20 cellular contexts compared by ENCODE assay signal in the genomic region with DNA sequence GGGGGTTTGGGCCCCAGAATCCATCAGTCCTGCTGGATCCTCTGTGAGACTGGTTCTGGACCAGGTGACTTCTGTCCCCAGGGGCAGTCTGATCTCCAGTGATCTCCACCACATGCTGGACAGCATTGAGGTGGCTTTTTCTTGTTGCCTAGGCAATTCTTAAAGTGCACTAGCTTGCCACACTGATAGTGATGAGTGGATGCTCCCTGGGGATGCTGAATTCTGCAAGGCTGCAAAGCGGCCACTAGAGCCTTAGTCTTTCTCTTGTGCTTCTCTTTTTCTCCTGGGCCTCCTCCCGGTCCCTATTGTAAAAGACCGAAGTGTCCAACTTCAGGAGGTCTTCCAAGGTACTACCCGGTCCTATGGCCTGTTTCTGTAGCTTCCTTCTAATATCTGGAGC.
"Had no signal": no experiment of that assay in that cellular context is flagged by ENCODE, and none has a peak within 500 bp of the region (broad histone marks: within the 10 kb centered on the region; RNA-seq: fewer than 3 reads in every experiment).

No MANE protein-coding gene starts in this region.

- H3K4me1 Mint-ChIP-seq: activated B cell treated with CpG ODN at 0.5 μM for 24 hours; activated naive CD4-positive, alpha-beta T cell treated with anti-CD3 and anti-CD28 coated beads, Interleukin-2, amount 50 U/mL, for 24 hours; activated naive CD8-positive, alpha-beta T cell treated with anti-CD3 and anti-CD28 coated beads, Interleukin-2, amount 50 U/mL, for 24 hours had no signal

- H3K27ac ChIP-seq: left ventricle myocardium inferior, skin epidermis, thoracic aorta, uterus had no signal

- H3K9me3 Mint-ChIP-seq: activated B cell treated with CpG ODN at 0.5 μM for 24 hours; activated naive CD4-positive, alpha-beta T cell treated with anti-CD3 and anti-CD28 coated beads, Interleukin-2, amount 50 U/mL, for 24 hours; activated naive CD8-positive, alpha-beta T cell treated with anti-CD3 and anti-CD28 coated beads, Interleukin-2, amount 50 U/mL, for 24 hours; effector memory CD8-positive, alpha-beta T cell; natural killer cell treated with Interleukin-12 subunit alpha and Interleukin-12 subunit beta and Interleukin-15 and Interleukin-18, amount 100 ng/mL, for 72 hours; T-helper 2 cell treated with Interferon-gamma antibody and Interleukin-4, amounts not matched to agents 5 μg/mL and 100 μg/mL, for 36 hours had no signal

- H3K36me3 ChIP-seq: left ventricle myocardium inferior, thoracic aorta, uterus had no signal

- H3K4me3 Mint-ChIP-seq: activated B cell treated with CpG ODN at 0.5 μM for 24 hours; activated naive CD4-positive, alpha-beta T cell treated with anti-CD3 and anti-CD28 coated beads, Interleukin-2, amount 50 U/mL, for 24 hours; activated naive CD8-positive, alpha-beta T cell treated with anti-CD3 and anti-CD28 coated beads, Interleukin-2, amount 50 U/mL, for 24 hours; effector memory CD8-positive, alpha-beta T cell; natural killer cell treated with Interleukin-12 subunit alpha and Interleukin-12 subunit beta and Interleukin-15 and Interleukin-18, amount 100 ng/mL, for 72 hours; T-helper 2 cell treated with Interferon-gamma antibody and Interleukin-4, amounts not matched to agents 5 μg/mL and 100 μg/mL, for 36 hours had no signal

- H3K9me3 ChIP-seq: left ventricle myocardium inferior, mucosa of descending colon, thoracic aorta, uterus had no signal

- H3K36me3 Mint-ChIP-seq: activated naive CD4-positive, alpha-beta T cell treated with anti-CD3 and anti-CD28 coated beads, Interleukin-2, amount 50 U/mL, for 24 hours; natural killer cell treated with Interleukin-12 subunit alpha and Interleukin-12 subunit beta and Interleukin-15 and Interleukin-18, amount 100 ng/mL, for 72 hours had no signal

- H3K27me3 ChIP-seq: uterus had no signal

- DNase-seq: activated B cell treated with CpG ODN at 0.5 μM for 24 hours; activated CD4-positive, alpha-beta T cell treated with anti-CD3 and anti-CD28 coated beads, Interleukin-2, amount 50 U/mL, for 1 hour; activated naive CD8-positive, alpha-beta T cell treated with anti-CD3 and anti-CD28 coated beads, Interleukin-2, amount 50 U/mL, for 24 hours; amygdala; caudate nucleus; cortex of kidney; effector memory CD8-positive, alpha-beta T cell; left ventricle myocardium inferior; mucosa of descending colon; stimulated activated CD4-positive, alpha-beta T cell treated with anti-CD3 and anti-CD28 coated beads, Interleukin-12 subunit alpha, Interleukin-12 subunit beta, amount 100 ng/mL, for 4 hours; stimulated activated CD4-positive, alpha-beta T cell treated with anti-CD3 and anti-CD28 coated beads, Interleukin-4, amount 100 ng/mL, for 1 hour; stimulated activated naive CD8-positive, alpha-beta T cell treated with anti-CD3 and anti-CD28 coated beads, Interleukin-15, Interleukin-2, amounts not matched to agents 100 U/mL and 50 U/mL, for 24 hours; uterus had no signal

- H3K27me3 Mint-ChIP-seq: activated B cell treated with CpG ODN at 0.5 μM for 24 hours; activated naive CD4-positive, alpha-beta T cell treated with anti-CD3 and anti-CD28 coated beads, Interleukin-2, amount 50 U/mL, for 24 hours; activated naive CD8-positive, alpha-beta T cell treated with anti-CD3 and anti-CD28 coated beads, Interleukin-2, amount 50 U/mL, for 24 hours had no signal

- ATAC-seq: activated naive CD8-positive, alpha-beta T cell treated with anti-CD3 and anti-CD28 coated beads, Interleukin-2, amount 50 U/mL, for 24 hours; effector memory CD8-positive, alpha-beta T cell; natural killer cell treated with Interleukin-12 subunit alpha and Interleukin-12 subunit beta and Interleukin-15 and Interleukin-18, amount 100 ng/mL, for 72 hours; sciatic nerve; stimulated activated naive CD8-positive, alpha-beta T cell treated with anti-CD3 and anti-CD28 coated beads, Interleukin-15, Interleukin-2, amounts not matched to agents 100 U/mL and 50 U/mL, for 24 hours had no signal

- H3K4me3 ChIP-seq: left ventricle myocardium inferior, lung, mucosa of descending colon, skin epidermis, thoracic aorta, uterus had no signal

- H3K27ac Mint-ChIP-seq: activated B cell treated with CpG ODN at 0.5 μM for 24 hours; activated naive CD4-positive, alpha-beta T cell treated with anti-CD3 and anti-CD28 coated beads, Interleukin-2, amount 50 U/mL, for 24 hours; activated naive CD8-positive, alpha-beta T cell treated with anti-CD3 and anti-CD28 coated beads, Interleukin-2, amount 50 U/mL, for 24 hours; effector memory CD8-positive, alpha-beta T cell; natural killer cell treated with Interleukin-12 subunit alpha and Interleukin-12 subunit beta and Interleukin-15 and Interleukin-18, amount 100 ng/mL, for 72 hours; T-helper 2 cell treated with Interferon-gamma antibody and Interleukin-4, amounts not matched to agents 5 μg/mL and 100 μg/mL, for 36 hours had no signal

- H3K4me1 ChIP-seq: left ventricle myocardium inferior, uterus had no signal
